Comparison of ENCODE assay signal across 9 cellular contexts in the genomic region with DNA sequence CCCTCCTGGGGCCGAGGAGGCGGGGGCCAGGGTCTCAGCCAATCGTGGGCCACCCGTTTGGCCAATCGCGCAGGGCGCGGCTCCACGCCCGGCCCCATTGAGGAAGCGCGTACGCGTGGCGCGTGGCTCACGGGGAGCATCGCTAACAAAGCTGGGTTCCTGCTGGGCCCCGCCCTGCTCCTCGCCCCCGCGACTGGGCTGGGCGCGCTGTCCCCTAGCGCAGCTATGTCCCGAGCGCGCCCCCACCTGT. TPM values are rescaled to one million over a fixed set of nuclear protein-coding genes. Genes with fewer than 3 reads are reported as not detected.
A peak's percentile ranks its signal among the peaks of the same experiment; 100 is the strongest.
DNase-seq lines count a peak whose midpoint lies in the region; ATAC-seq and TF ChIP-seq lines count a peak whose summit lies in the region.
"Had no signal": no experiment of that assay in that cellular context is flagged by ENCODE, and none has a peak within 500 bp of the region (broad histone marks: within the 10 kb centered on the region; RNA-seq: fewer than 3 reads in every experiment).

No MANE protein-coding gene starts in this region.

- H3K4me1 Mint-ChIP-seq in type B pancreatic cell (ENCODE audit: unreplicated experiment), result no peaks in the 10 kb centered on the region

- H3K27ac Mint-ChIP-seq in type B pancreatic cell, result no peak overlapping the region

- H3K4me1 ChIP-seq in HUES48 (ENCODE audit: control insufficient read depth, insufficient read depth, low read length) (0 out of 2 replicates have a peak, but pooled peaks cover 2% of the 10 kb centered on the region), iPS DF 6.9 (ENCODE audit: control insufficient read depth, insufficient read depth, low read length) (peaks cover 5% of the 10 kb centered on the region)

- H3K27me3 Mint-ChIP-seq in type B pancreatic cell, result peaks cover 60% of the 10 kb centered on the region

- no peak overlapping the region for H3K4me3 Mint-ChIP-seq in type B pancreatic cell

- H3K36me3 ChIP-seq in HUES48 (ENCODE audit: control insufficient read depth, insufficient read depth, low read length) (no peaks in the 10 kb centered on the region), iPS DF 6.9 (ENCODE audit: control insufficient read depth, insufficient read depth, low read length) (no peaks in the 10 kb centered on the region)

- H3K9me3 ChIP-seq in HUES48 (ENCODE audit: control insufficient read depth, insufficient read depth, low read length), result no peaks in the 10 kb centered on the region
- no peaks in the 10 kb centered on the region for H3K9me3 ChIP-seq in iPS DF 6.9 (ENCODE audit: control insufficient read depth, insufficient read depth, low read length)

- H3K27ac ChIP-seq in HUES48 (ENCODE audit: low read depth, low read length), result no peak overlapping the region
- no peak overlapping the region for H3K27ac ChIP-seq in iPS DF 6.9 (ENCODE audit: low read length)

- H3K9ac ChIP-seq in HUES48 (ENCODE audit: low read depth, low read length), result no peak overlapping the region

- H3K9me3 Mint-ChIP-seq in type B pancreatic cell, result no peaks in the 10 kb centered on the region

- TF ChIP-seq CTCF in type B pancreatic cell (conservative IDR thresholded peaks at IDR 0.05), result no peak

- H3K4me3 ChIP-seq in HUES48 (ENCODE audit: low read depth, low read length), result peak overlapping the region; percentile 54
- peak overlapping the region; percentile 8; the same call in 1 of the 2 replicates for H3K4me3 ChIP-seq in iPS DF 6.9 (ENCODE audit: low read length)

- no peaks in the 10 kb centered on the region for H3K36me3 Mint-ChIP-seq in type B pancreatic cell

- ATAC-seq in HG02642 (IDR thresholded peaks at IDR 0.05; ENCODE audit: poor library complexity, unreplicated experiment), result no peak

- H3K27me3 ChIP-seq in HUES48 (ENCODE audit: control insufficient read depth, insufficient read depth, low read length) (peaks cover 84% of the 10 kb centered on the region), iPS DF 6.9 (ENCODE audit: control insufficient read depth, insufficient read depth, low read length) (peaks cover 40% of the 10 kb centered on the region)

- WGBS in iPS DF 6.9 (ENCODE audit: insufficient coverage, insufficient read length), result no CpG with 5 or more reads among the region's 28 CpGs

- DNase-seq in activated T-cell treated with anti-CD3 and anti-CD28 coated beads, Interleukin-2, amount 50 U/mL, for 1 hour, result peak; percentile 57
- DNase-seq in iPS DF 6.9 (ENCODE audit: low read depth, low spot score) (no peak), OCI-M2 (lab: John Stamatoyannopoulos, UW; ENCODE audit: unreplicated experiment) (no peak), KG1 (lab: John Stamatoyannopoulos, UW) (no peak), type B pancreatic cell (ENCODE audit: extremely low spot score, unreplicated experiment) (no peak)
- peak; percentile 68 for DNase-seq in stimulated activated CD4-positive, alpha-beta T cell treated with anti-CD3 and anti-CD28 coated beads, Interleukin-2, amount 100 ng/mL, for 4 hours (ENCODE audit: low read depth)

RNA-seq across cellular contexts. Expression of a gene that starts 0.6 kb away (rescaled TPM):
- total RNA-seq in type B pancreatic cell (ENCODE audit: low replicate concordance), result 5.6 and 13.6 TPM in 2 replicates
- total RNA-seq: HT1080 had no signal

RNA-seq across cellular contexts. Expression of a gene that starts 30.7 kb away (rescaled TPM):
- 0.51 and 1.2 TPM in 2 replicates for total RNA-seq in type B pancreatic cell (ENCODE audit: low replicate concordance)

RNA-seq across cellular contexts. Expression of a gene that starts 30.8 kb away (rescaled TPM):
- 2.6 and 7.2 TPM in 2 replicates for total RNA-seq in type B pancreatic cell (ENCODE audit: low replicate concordance)

Comparison
In these comparisons a context has a peak if more than half of its experiments do, and no peak if none do; other contexts are left out.
1. DNase-seq: peak in activated T-cell treated with anti-CD3 and anti-CD28 coated beads, Interleukin-2, amount 50 U/mL, for 1 hour (single experiment) and stimulated activated CD4-positive, alpha-beta T cell treated with anti-CD3 and anti-CD28 coated beads, Interleukin-2, amount 100 ng/mL, for 4 hours (single experiment); none in iPS DF 6.9 (single experiment), OCI-M2 (single experiment), KG1 (single experiment) and type B pancreatic cell (single experiment).